ENCODE assay signal across 10 cellular contexts in the genomic region with DNA sequence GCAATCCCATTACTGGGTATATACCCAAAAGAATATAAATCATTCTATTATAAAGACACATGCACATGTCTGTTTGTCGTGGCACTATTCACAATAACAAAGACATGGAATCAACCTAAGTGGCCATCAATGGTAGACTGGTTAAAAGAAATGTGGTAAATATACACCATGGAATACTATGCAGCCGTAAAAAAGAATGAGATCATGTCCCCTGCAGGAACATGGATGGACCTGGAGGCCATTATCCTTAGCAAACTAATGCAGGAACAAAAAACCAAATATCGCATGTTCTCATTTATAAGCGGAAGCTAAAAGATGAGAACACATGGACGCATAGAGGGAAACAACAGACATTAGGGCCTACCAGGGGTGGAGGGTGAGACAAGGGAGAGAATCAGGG. TPM values are rescaled to one million over a fixed set of nuclear protein-coding genes. Genes with fewer than 3 reads are reported as not detected.
DNase-seq lines count a peak whose midpoint lies in the region; ATAC-seq, FAIRE-seq and TF ChIP-seq lines count a peak whose summit lies in the region.
"Not testable (repeated sequence)": the region's sequence is repeated elsewhere in the genome, so short reads cannot be mapped to it uniquely, and the experiment has no call there.
"Had no signal": no experiment of that assay in that cellular context is flagged by ENCODE, and none has a peak within 500 bp of the region (broad histone marks: within the 10 kb centered on the region; RNA-seq: fewer than 3 reads in every experiment).

No MANE protein-coding gene starts in this region.

- not testable (repeated sequence) for H3K27me3 ChIP-seq in K562 (ENCODE audit: control insufficient read depth in 2 of 2, insufficient read depth in 2 of 2, low read length in 2 of 2)

- H3K9me3 ChIP-seq in HEK293 (ENCODE audit: control insufficient read depth, insufficient read depth, low read depth, low read length); K562 (replicated peaks; ENCODE audit: control insufficient read depth, insufficient read depth, low read depth, low read length): not testable (repeated sequence)

- H3K27ac ChIP-seq in HEK293 (ENCODE audit: extremely low read depth, low read depth, low read length); K562 (ENCODE audit: extremely low read depth, low read depth, low read length): not testable (repeated sequence)
- H3K27ac ChIP-seq in VCaP: peak overlapping the region; percentile 99

- not testable (repeated sequence) for H3K9me1 ChIP-seq in K562 (ENCODE audit: control insufficient read depth, insufficient read depth, low read length)

- not testable (repeated sequence) for H3K36me3 ChIP-seq in HEK293 (ENCODE audit: control insufficient read depth in 2 of 2, insufficient read depth in 1 of 2, low read length in 2 of 2); K562 (ENCODE audit: control insufficient read depth, insufficient read depth, low read length)

- not testable (repeated sequence) for BruUV-seq in K562 (replicated peaks; lab: Mats Ljungman, UMichigan)

- TF ChIP-seq POLR2A in K562 (conservative IDR thresholded peaks at IDR 0.05): not testable (repeated sequence)

- H4K20me1 ChIP-seq in K562 (replicated peaks; ENCODE audit: control insufficient read depth, insufficient read depth, low read length): not testable (repeated sequence)

- FAIRE-seq in K562 (lab: Jason Lieb, UNC): not testable (repeated sequence)

- H3K4me3 ChIP-seq in HEK293 (ENCODE audit: low read depth, low read length); K562: not testable (repeated sequence)

- not testable (repeated sequence) for H3K79me2 ChIP-seq in K562 (ENCODE audit: control insufficient read depth, insufficient read depth, low read length)

- not testable (repeated sequence) for H3K4me2 ChIP-seq in K562 (ENCODE audit: insufficient read depth, low read length)

- not testable (repeated sequence) for H3K4me1 ChIP-seq in HEK293 (ENCODE audit: control insufficient read depth, insufficient read depth, low read length); K562 (replicated peaks in 1 of 2; ENCODE audit: control insufficient read depth in 2 of 2, insufficient read depth in 2 of 2, low read length in 2 of 2)

- not testable (repeated sequence) for TF ChIP-seq EP300 in K562 (IDR thresholded peaks at IDR 0.05; ENCODE audit: low read length)

- ATAC-seq in SK-N-SH treated with all-trans-retinoic acid at 6 μM for 48 hours, K562: not testable (repeated sequence)

- not testable (repeated sequence) for TF ChIP-seq CTCF in HEK293 (tag by site-specific recombination; IDR thresholded peaks at IDR 0.05); VCaP (conservative IDR thresholded peaks at IDR 0.05); K562 (IDR thresholded peaks at IDR 0.05 in 2 of 3, conservative IDR thresholded peaks at IDR 0.05 in 1 of 3; ENCODE audit: insufficient read depth in 2 of 3, low read depth in 1 of 3, low read length in 3 of 3)

- DNase-seq in K562 (ENCODE audit: extremely low read depth in 1 of 4, low spot score in 3 of 4): not testable (repeated sequence)

- CTCF ChIA-PET in HEK293 (lab: Yijun Ruan, JAX); K562 (lab: Yijun Ruan, JAX; ENCODE audit: low intra/inter-chr PET ratio): not testable (repeated sequence)

- intact Hi-C loops in K562 (cut with micrococcal nuclease): not testable (repeated sequence)

- POLR2A ChIA-PET in HEK293 (lab: Yijun Ruan, JAX): not testable (repeated sequence)
- POLR2A ChIA-PET in K562 (lab: Yijun Ruan, JAX): interaction anchor here (0.6 to 0.7 kb wide), 2 partner anchors 28 to 323 kb away, joined by 3 read pairs; no protein-coding TSS in a partner anchor

- not testable (repeated sequence) for H2AFZ ChIP-seq in K562 (ENCODE audit: low read depth, low read length)

- in situ Hi-C loops in K562 (cut with MboI): not testable (repeated sequence)

- TF ChIP-seq RAD21 in K562 (CRISPR knock-in tag; conservative IDR thresholded peaks at IDR 0.05 in 1 of 2, IDR thresholded peaks at IDR 0.05 in 1 of 2): not testable (repeated sequence)

- 70% methylated on average over 5 of the region's 5 CpGs for WGBS in K562 (ENCODE audit: insufficient coverage, low coverage, missing lambda C conversion rate)

- not testable (repeated sequence) for H3K9ac ChIP-seq in K562 (ENCODE audit: insufficient read depth in 1 of 2, low read depth in 2 of 2, low read length in 2 of 2)

TF ChIP-seq in HEK293, 187 proteins besides CTCF, POLR2A, EP300 and RAD21:
- peak; percentile 76 for TF ChIP-seq ZNF146 (tag by site-specific recombination; IDR thresholded peaks at IDR 0.05)

TF ChIP-seq in SK-N-SH treated with all-trans-retinoic acid at 6 μM for 48 hours, 23 proteins besides CTCF, POLR2A, EP300 and RAD21:
- TF ChIP-seq ZNF8 (CRISPR knock-in tag; IDR thresholded peaks at IDR 0.05): peak; percentile 40

TF ChIP-seq in K562, 482 proteins besides CTCF, POLR2A, EP300 and RAD21:
- TF ChIP-seq ZNF146 (CRISPR knock-in tag; IDR thresholded peaks at IDR 0.05; ENCODE audit: unreplicated experiment): peak; percentile 65

RNA-seq across cellular contexts. Expression of gene MIOS, which starts 5.1 kb away (rescaled TPM):
- 53.0 and 137 TPM in 2 replicates for total RNA-seq in K562 (2011; cell fraction: chromatin; rRNA removed; ENCODE audit: low replicate concordance)
- total RNA-seq in K562 (2011; cell fraction: nucleolus; rRNA removed): 23.3 and 29.2 TPM in 2 replicates
- 41.0 and 55.2 TPM in 2 replicates for total RNA-seq in K562 (2011; cell fraction: nucleoplasm; rRNA removed)
- 31.5 and 33.0 TPM in 2 replicates for total RNA-seq in K562 (2014; rRNA removed)
- 37.3 and 38.7 TPM in 2 replicates for total RNA-seq in K562 (2014; rRNA removed; fragmentation: Illumina TruSeq; extraction: Trizol)
- total RNA-seq in K562 (2015; rRNA removed; fragmentation: Illumina TruSeq; extraction: Trizol): 32.4 and 33.1 TPM in 2 replicates
- total RNA-seq in K562 (2021): 30.6 and 31.6 TPM in 2 replicates
- 37.5 and 47.8 TPM in 2 replicates for polyA plus RNA-seq in K562 (2011; rRNA removed)
- polyA plus RNA-seq in K562 (2011; cell fraction: cytosol; rRNA removed): 14.7 and 21.5 TPM in 2 replicates
- 28.9 and 38.5 TPM in 2 replicates for polyA plus RNA-seq in K562 (2011; cell fraction: nucleus; rRNA removed)
- polyA plus RNA-seq in K562 (2012): 15.2 and 21.1 TPM in 2 replicates
- 21.9 and 25.7 TPM in 2 replicates for polyA plus RNA-seq in K562 (2014; fragmentation: Illumina TruSeq; extraction: Trizol)
- polyA plus RNA-seq in K562 (2014; fragmentation: Nextera tagmentation; extraction: Ambion mirVana): 10 to 100 TPM in 1 of 2 experiments, 1 to 10 TPM in 1; 7.8 to 12.1 TPM
- polyA plus RNA-seq in K562 (2014; rRNA removed): 22.3 and 23.9 TPM in 2 replicates
- polyA minus RNA-seq in K562 (2011; rRNA and poly(A)+ RNA removed): 78.4 and 94.3 TPM in 2 replicates
- polyA minus RNA-seq in K562 (2011; cell fraction: cytosol; rRNA and poly(A)+ RNA removed): 14.1 and 22.8 TPM in 2 replicates
- polyA minus RNA-seq in K562 (2011; cell fraction: nucleus; rRNA and poly(A)+ RNA removed): 67.7 and 111 TPM in 2 replicates

RNA-seq across cellular contexts. Expression of gene COL28A1, which starts 25.9 kb away (rescaled TPM):
- 0.81 TPM in 1 of 2 replicates, not detected in the other for total RNA-seq in K562 (2011; cell fraction: chromatin; rRNA removed; ENCODE audit: low replicate concordance)
- total RNA-seq in K562 (2011; cell fraction: nucleolus; rRNA removed): not detected in 2 replicates
- total RNA-seq in K562 (2011; cell fraction: nucleoplasm; rRNA removed): 0.29 TPM in 1 of 2 replicates, not detected in the other
- 0.04 and 0.05 TPM in 2 replicates for total RNA-seq in K562 (2014; rRNA removed)
- 0.11 TPM in 1 of 2 replicates, not detected in the other for total RNA-seq in K562 (2014; rRNA removed; fragmentation: Illumina TruSeq; extraction: Trizol)
- total RNA-seq in K562 (2015; rRNA removed; fragmentation: Illumina TruSeq; extraction: Trizol): not detected in 2 replicates
- 0.13 and 0.40 TPM in 2 replicates for total RNA-seq in K562 (2021)
- polyA plus RNA-seq in K562 (2011; rRNA removed): 0.03 and 0.04 TPM in 2 replicates
- 0.04 TPM in 1 of 2 replicates, not detected in the other for polyA plus RNA-seq in K562 (2011; cell fraction: cytosol; rRNA removed)
- polyA plus RNA-seq in K562 (2011; cell fraction: nucleus; rRNA removed): 0.11 and 0.46 TPM in 2 replicates
- 0.08 and 0.50 TPM in 2 replicates for polyA plus RNA-seq in K562 (2012)
- 0.06 and 0.07 TPM in 2 replicates for polyA plus RNA-seq in K562 (2014; fragmentation: Illumina TruSeq; extraction: Trizol)
- polyA plus RNA-seq in K562 (2014; fragmentation: Nextera tagmentation; extraction: Ambion mirVana): under 1 TPM in 1 of 2 experiments, not detected in 1; 0.03 TPM
- 0.12 TPM in 1 of 2 replicates, not detected in the other for polyA plus RNA-seq in K562 (2014; rRNA removed)
- polyA minus RNA-seq in K562 (2011; rRNA and poly(A)+ RNA removed): 0.09 TPM in 1 of 2 replicates, not detected in the other
- not detected in 2 replicates for polyA minus RNA-seq in K562 (2011; cell fraction: cytosol; rRNA and poly(A)+ RNA removed)
- 0.33 TPM in 1 of 2 replicates, not detected in the other for polyA minus RNA-seq in K562 (2011; cell fraction: nucleus; rRNA and poly(A)+ RNA removed)
- total RNA-seq: A172; CD8-positive, alpha-beta memory T cell; Daoy had no signal
- polyA plus RNA-seq: CD14-positive monocyte; CD4-positive, alpha-beta memory T cell; CD4-positive, CD25-positive, alpha-beta regulatory T cell; CD8-positive, alpha-beta memory T cell had no signal
